11 cellular contexts compared by ENCODE assay signal in the genomic region with DNA sequence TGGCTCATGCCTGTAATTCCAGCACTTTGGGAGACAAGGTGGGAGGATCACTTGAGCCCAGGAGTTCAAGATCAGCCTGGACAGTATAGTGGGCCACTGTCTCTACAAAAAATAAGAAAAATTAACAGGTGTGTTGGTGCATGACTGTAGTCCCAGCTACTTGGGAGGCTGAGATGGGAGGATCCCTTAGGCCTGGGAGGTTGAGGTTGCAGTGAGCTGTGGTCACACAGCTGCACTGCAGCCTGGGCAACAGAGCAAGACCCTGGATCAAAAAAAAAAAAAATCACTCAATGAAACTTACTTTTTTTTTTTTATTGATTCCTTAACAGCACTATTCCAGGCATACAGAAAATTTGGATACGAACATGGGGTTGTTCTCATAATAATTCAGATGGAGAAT.
"Had no signal": no experiment of that assay in that cellular context is flagged by ENCODE, and none has a peak within 500 bp of the region (broad histone marks: within the 10 kb centered on the region; RNA-seq: fewer than 3 reads in every experiment).

No MANE protein-coding gene starts in this region.

- ATAC-seq: GM23338, HCT116 had no signal

- FAIRE-seq: H1, H54 had no signal

- H3K4me3 ChIP-seq: GM23248, GM23338, HAP-1 had no signal

- H3K4me1 ChIP-seq: HAP-1 had no signal

- H3K4me3 Mint-ChIP-seq: GM23338, H9, HFFc6 had no signal

- H3K27ac ChIP-seq: GM23248 had no signal

- H2AFZ ChIP-seq: GM23248, GM23338 had no signal

- H3K9ac ChIP-seq: GM23248 had no signal

- H3K4me2 ChIP-seq: GM23338 had no signal

- H3K27ac Mint-ChIP-seq: GM23338, H9, HFFc6 had no signal

- DNase-seq: GM23248, GOT3, H7, H9, HCEC 1CT, HFFc6 had no signal

- H3K9me3 Mint-ChIP-seq: GM23338, H9, HFFc6 had no signal

- H3K9me3 ChIP-seq: HAP-1 had no signal
